Comparison of ENCODE assay signal across 28 cellular contexts in the genomic region with DNA sequence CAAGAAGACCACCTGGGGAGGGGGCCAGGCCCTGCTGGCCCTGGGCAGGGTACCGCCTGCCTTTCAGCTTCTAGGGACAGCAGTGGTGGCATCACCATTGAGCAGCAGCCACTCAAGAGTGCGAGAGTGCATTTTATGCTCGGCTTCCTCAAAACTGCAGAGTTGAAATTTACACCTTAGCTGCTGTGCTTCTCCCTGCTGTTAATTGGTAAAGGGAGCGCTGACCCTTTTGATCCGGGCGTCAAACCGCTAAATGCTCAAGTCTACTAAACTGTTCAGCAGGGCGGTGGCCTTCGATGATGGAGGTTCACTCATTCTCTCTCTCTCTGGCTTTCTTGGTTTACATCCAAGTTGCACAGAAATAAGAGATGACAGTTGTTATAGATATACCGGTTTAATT.
"Had no signal": no experiment of that assay in that cellular context is flagged by ENCODE, and none has a peak within 500 bp of the region (broad histone marks: within the 10 kb centered on the region; RNA-seq: fewer than 3 reads in every experiment).

No MANE protein-coding gene starts in this region.

- FAIRE-seq: keratinocyte had no signal

- H3K27ac Mint-ChIP-seq: naive thymus-derived CD8-positive, alpha-beta T cell; nephron; stimulated activated memory B cell treated with anti-CD40 and anti-IgM and Interleukin-4, amounts not matched to agents 10 μg/mL and 1 μg/mL and 100 μg/mL, for 72 hours; stimulated activated naive CD8-positive, alpha-beta T cell treated with anti-CD3 and anti-CD28 coated beads, Interleukin-15, amount 100 ng/mL, for 72 hours; type B pancreatic cell had no signal

- H3K9ac ChIP-seq: parathyroid adenoma had no signal

- H3K4me1 Mint-ChIP-seq: stimulated activated memory B cell treated with anti-CD40 and anti-IgM and Interleukin-4, amounts not matched to agents 10 μg/mL and 1 μg/mL and 100 μg/mL, for 72 hours; stimulated activated naive CD8-positive, alpha-beta T cell treated with anti-CD3 and anti-CD28 coated beads, Interleukin-15, amount 100 ng/mL, for 72 hours had no signal

- H3K9me3 Mint-ChIP-seq: nephron; neural crest cell; stimulated activated memory B cell treated with anti-CD40 and anti-IgM and Interleukin-4, amounts not matched to agents 10 μg/mL and 1 μg/mL and 100 μg/mL, for 72 hours; stimulated activated naive CD8-positive, alpha-beta T cell treated with anti-CD3 and anti-CD28 coated beads, Interleukin-15, amount 100 ng/mL, for 72 hours had no signal

- H3K79me2 ChIP-seq: parathyroid adenoma had no signal

- H3K36me3 ChIP-seq: left lung, lower lobe of right lung, neutrophil, right atrium auricular region, right lobe of liver, tibial nerve, vagina had no signal

- H3K36me3 Mint-ChIP-seq: stimulated activated memory B cell treated with anti-CD40 and anti-IgM and Interleukin-4, amounts not matched to agents 10 μg/mL and 1 μg/mL and 100 μg/mL, for 72 hours; type B pancreatic cell had no signal

- DNase-seq: kidney glomerular epithelial cell; left cardiac atrium; left lung; lower lobe of right lung; mammary epithelial cell; mesenchymal stem cell; naive thymus-derived CD8-positive, alpha-beta T cell; occipital lobe; psoas muscle; right lobe of liver; stimulated activated CD4-positive, alpha-beta T cell treated with anti-CD3 and anti-CD28 coated beads, Interleukin-1b, Interleukin-23, amount 100 ng/mL, for 48 hours; stimulated activated CD4-positive, alpha-beta T cell treated with anti-CD3 and anti-CD28 coated beads, Interleukin-2, amount 100 ng/mL, for 48 hours; stimulated activated CD4-positive, alpha-beta T cell treated with anti-CD3 and anti-CD28 coated beads, Interleukin-4, amount 100 ng/mL, for 4 hours; stimulated activated CD8-positive, alpha-beta memory T cell treated with anti-CD3 and anti-CD28 coated beads, Interleukin-4, amount 100 ng/mL, for 48 hours; stimulated activated naive CD4-positive, alpha-beta T cell treated with Interleukin-2 at 50 U/mL for 16 hours; stimulated activated naive CD8-positive, alpha-beta T cell treated with anti-CD3 and anti-CD28 coated beads, Interleukin-15, amount 100 ng/mL, for 72 hours; substantia nigra had no signal

- H3K27ac ChIP-seq: left lung, lower lobe of right lung, neutrophil, parathyroid adenoma, psoas muscle, right atrium auricular region, right lobe of liver, tibial nerve, vagina had no signal

- H3K4me3 ChIP-seq: left lung, lower lobe of right lung, psoas muscle, right atrium auricular region, right lobe of liver, smooth muscle cell, tibial nerve, vagina had no signal

- H2AFZ ChIP-seq: parathyroid adenoma had no signal

- H3K27me3 ChIP-seq: vagina had no signal

- H3K9me3 ChIP-seq: left lung, lower lobe of right lung, neutrophil, psoas muscle, right atrium auricular region, right lobe of liver, tibial nerve, vagina had no signal

- H3K4me2 ChIP-seq: smooth muscle cell had no signal

- H3K4me1 ChIP-seq: left lung, lower lobe of right lung, parathyroid adenoma, psoas muscle, right atrium auricular region, right lobe of liver, vagina had no signal

- H3K4me3 Mint-ChIP-seq: naive thymus-derived CD8-positive, alpha-beta T cell; nephron; stimulated activated memory B cell treated with anti-CD40 and anti-IgM and Interleukin-4, amounts not matched to agents 10 μg/mL and 1 μg/mL and 100 μg/mL, for 72 hours; stimulated activated naive CD8-positive, alpha-beta T cell treated with anti-CD3 and anti-CD28 coated beads, Interleukin-15, amount 100 ng/mL, for 72 hours; type B pancreatic cell had no signal
